11 cellular contexts compared by ENCODE assay signal in the genomic region with DNA sequence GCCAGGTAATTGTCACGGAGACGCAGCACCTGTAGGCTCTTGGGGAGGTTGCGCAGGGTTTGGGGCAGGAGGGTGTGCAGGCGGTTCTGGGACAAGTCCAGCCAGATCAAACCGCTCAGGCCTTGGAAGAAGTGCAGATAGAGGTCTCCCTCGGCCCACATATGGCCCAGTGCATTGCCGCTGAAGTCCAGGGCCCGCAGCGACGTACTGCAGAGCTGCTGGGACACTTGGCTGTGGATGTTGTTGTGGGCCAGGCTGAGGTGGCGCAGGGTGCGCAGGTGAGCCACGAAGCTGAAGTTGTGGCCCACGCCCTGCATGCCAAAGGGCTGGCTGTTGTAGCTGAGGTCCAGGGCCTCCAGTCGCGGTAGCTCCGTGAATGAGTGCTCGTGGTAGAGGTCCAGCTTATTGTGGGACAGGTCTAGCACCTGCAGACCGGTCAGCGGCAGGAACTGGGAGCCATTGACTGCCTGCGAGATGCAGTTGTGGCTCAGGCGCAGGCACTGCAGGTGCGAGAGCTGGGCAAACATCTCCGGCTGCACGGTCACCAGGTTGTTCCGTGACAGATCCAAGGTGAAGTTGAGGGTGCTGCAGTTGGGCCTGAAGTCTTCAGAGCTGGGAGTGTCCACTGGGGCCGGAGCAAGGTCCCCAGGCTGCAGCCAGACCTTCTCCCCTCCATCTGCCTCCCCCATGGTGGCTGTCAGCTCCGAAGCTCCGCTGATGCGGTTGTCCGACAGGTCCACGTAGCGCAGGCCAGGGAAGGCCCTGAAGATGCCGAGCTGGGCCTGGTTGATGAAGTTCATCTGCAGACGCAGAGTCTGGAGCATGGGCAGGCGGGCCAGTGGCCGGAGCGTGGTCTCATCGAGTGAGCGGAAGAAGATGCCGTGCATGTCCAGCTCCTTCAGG. TPM values are rescaled to one million over a fixed set of nuclear protein-coding genes. Genes with fewer than 3 reads are reported as not detected.
DNase-seq lines count a peak whose midpoint lies in the region; ATAC-seq lines count a peak whose summit lies in the region.
"Had no signal": no experiment of that assay in that cellular context is flagged by ENCODE, and none has a peak within 500 bp of the region (broad histone marks: within the 10 kb centered on the region; RNA-seq: fewer than 3 reads in every experiment).

No MANE protein-coding gene starts in this region.

- H3K27me3 ChIP-seq in H7 (ENCODE audit: control insufficient read depth, insufficient read depth, low read length) = no peaks in the 10 kb centered on the region
- no peaks in the 10 kb centered on the region for H3K27me3 ChIP-seq in naive thymus-derived CD4-positive, alpha-beta T cell (ENCODE audit: control insufficient read depth in 2 of 2, insufficient read depth in 2 of 2, low read length in 2 of 2)
- H3K27me3 ChIP-seq: foreskin keratinocyte, right atrium auricular region had no signal

- DNase-seq in H7 (peak; percentile 49), GOT3 (lab: John Stamatoyannopoulos, UW) (no peak)
- no peak for DNase-seq in activated CD4-positive, alpha-beta memory T cell treated with anti-CD3 and anti-CD28 coated beads for 36 hours
- no peak for DNase-seq in naive thymus-derived CD4-positive, alpha-beta T cell
- DNase-seq: aorta, foreskin keratinocyte, NCI-H1092 treated with DMSO at 0.1 percent for 48 hours had no signal

- intact Hi-C loops in activated CD4-positive, alpha-beta memory T cell treated with anti-CD3 and anti-CD28 coated beads for 36 hours (cut with micrococcal nuclease) = loop anchor here (5.0 kb wide), 1 partner anchor 225 kb away; the partner anchor contains the start of gene SEMA3G
- intact Hi-C loops in naive thymus-derived CD4-positive, alpha-beta T cell (cut with micrococcal nuclease) = loop anchor here (1.0 to 10.0 kb wide), 5 partner anchors 17 to 225 kb away; partner anchors contain the start of genes POC1A (in 2 of the 2), SEMA3G (in 1 of the 2) and TWF2 (in 1 of the 2)

- CTCF ChIA-PET in activated CD4-positive, alpha-beta memory T cell treated with anti-CD3 and anti-CD28 coated beads for 36 hours (lab: Charles Lee) = interaction anchor here (0.6 to 12.4 kb wide), 12 partner anchors 9 to 226 kb away, joined by 3 to 271 read pairs (median 8); partner anchors contain the start of genes TWF2 and WDR82
- CTCF ChIA-PET in naive thymus-derived CD4-positive, alpha-beta T cell (lab: Charles Lee) = interaction anchor here (0.6 to 7.5 kb wide), 12 partner anchors 10 to 541 kb away, joined by 3 to 71 read pairs (median 4); no protein-coding TSS in a partner anchor

- ATAC-seq in naive thymus-derived CD4-positive, alpha-beta T cell = no peak
- no peak for ATAC-seq in HG03095 (IDR thresholded peaks at IDR 0.05; ENCODE audit: unreplicated experiment)
- ATAC-seq: foreskin keratinocyte had no signal

- H3K4me1 ChIP-seq in naive thymus-derived CD4-positive, alpha-beta T cell (ENCODE audit: control insufficient read depth in 2 of 2, insufficient read depth in 2 of 2, low read length in 2 of 2) = peaks cover 62 to 86% of the 10 kb centered on the region in 2 donors

- H3K9me3 ChIP-seq in naive thymus-derived CD4-positive, alpha-beta T cell (ENCODE audit: control insufficient read depth in 2 of 3, low read length in 3 of 3) = no peaks in the 10 kb centered on the region
- H3K9me3 ChIP-seq: right atrium auricular region had no signal

- H3K9me3 Mint-ChIP-seq in activated CD4-positive, alpha-beta memory T cell treated with anti-CD3 and anti-CD28 coated beads for 36 hours = no peaks in the 10 kb centered on the region
- no peaks in the 10 kb centered on the region for H3K9me3 Mint-ChIP-seq in naive thymus-derived CD4-positive, alpha-beta T cell

- no peak overlapping the region for H3K4me3 ChIP-seq in H7 (ENCODE audit: insufficient read depth, low read depth, low read length)
- peak overlapping the region; percentile 50 for H3K4me3 ChIP-seq in naive thymus-derived CD4-positive, alpha-beta T cell (ENCODE audit: low read length)
- H3K4me3 ChIP-seq: right atrium auricular region had no signal

- H3K27ac Mint-ChIP-seq in activated CD4-positive, alpha-beta memory T cell treated with anti-CD3 and anti-CD28 coated beads for 36 hours = peak overlapping the region; percentile 86
- peak overlapping the region; percentile 79 to 94 (median 92) for H3K27ac Mint-ChIP-seq in naive thymus-derived CD4-positive, alpha-beta T cell

- POLR2A ChIA-PET in activated CD4-positive, alpha-beta memory T cell treated with anti-CD3 and anti-CD28 coated beads for 36 hours (lab: Charles Lee) = interaction anchor here (0.7 to 1.4 kb wide), 4 partner anchors 17 to 58 kb away, joined by 4 to 5 read pairs (median 4); no protein-coding TSS in a partner anchor
- POLR2A ChIA-PET in naive thymus-derived CD4-positive, alpha-beta T cell (lab: Charles Lee) = interaction anchor here (0.6 to 46.3 kb wide), 14 partner anchors 10 to 827 kb away, joined by 3 to 1418 read pairs (median 7); partner anchors contain the start of genes GLYCTK, PPM1M, TWF2 and WDR82

- H3K4me3 Mint-ChIP-seq in activated CD4-positive, alpha-beta memory T cell treated with anti-CD3 and anti-CD28 coated beads for 36 hours = peak overlapping the region; percentile 71
- H3K4me3 Mint-ChIP-seq in naive thymus-derived CD4-positive, alpha-beta T cell = peak overlapping the region; percentile 76 to 88 (median 84)

- H3K36me3 Mint-ChIP-seq in activated CD4-positive, alpha-beta memory T cell treated with anti-CD3 and anti-CD28 coated beads for 36 hours = no peaks in the 10 kb centered on the region
- H3K36me3 Mint-ChIP-seq in naive thymus-derived CD4-positive, alpha-beta T cell = peaks cover 0 to 9% (median 0%) of the 10 kb centered on the region in 5 donors

- H3K4me1 Mint-ChIP-seq in activated CD4-positive, alpha-beta memory T cell treated with anti-CD3 and anti-CD28 coated beads for 36 hours (ENCODE audit: low read depth) = peaks cover 83% of the 10 kb centered on the region
- H3K4me1 Mint-ChIP-seq in naive thymus-derived CD4-positive, alpha-beta T cell = peaks cover 67 to 93% (median 87%) of the 10 kb centered on the region in 7 donors

- H3K36me3 ChIP-seq in H7 (replicated peaks; ENCODE audit: control insufficient read depth, insufficient read depth, low read length) = no peaks in the 10 kb centered on the region
- peaks cover 0 to 2% (median 0%) of the 10 kb centered on the region in 3 experiments for H3K36me3 ChIP-seq in naive thymus-derived CD4-positive, alpha-beta T cell (ENCODE audit: control insufficient read depth in 2 of 3, insufficient read depth in 3 of 3, low read length in 3 of 3)
- H3K36me3 ChIP-seq: right atrium auricular region had no signal

- peak overlapping the region; percentile 59 for H3K27ac ChIP-seq in naive thymus-derived CD4-positive, alpha-beta T cell (ENCODE audit: low read depth, low read length)
- H3K27ac ChIP-seq: foreskin keratinocyte, right atrium auricular region had no signal

- H3K27me3 Mint-ChIP-seq in activated CD4-positive, alpha-beta memory T cell treated with anti-CD3 and anti-CD28 coated beads for 36 hours = no peaks in the 10 kb centered on the region
- no peaks in the 10 kb centered on the region for H3K27me3 Mint-ChIP-seq in naive thymus-derived CD4-positive, alpha-beta T cell

RNA-seq across cellular contexts. Expression of gene TLR9, which starts 2.9 kb away (rescaled TPM):
- total RNA-seq in H7 (2014; rRNA removed; shearing (Covaris generic)) = not detected in 2 replicates
- total RNA-seq in activated CD4-positive, alpha-beta memory T cell treated with anti-CD3 and anti-CD28 coated beads for 36 hours = under 1 TPM; 0.59 to 0.90 TPM
- total RNA-seq in naive thymus-derived CD4-positive, alpha-beta T cell = 1 to 10 TPM in 3 of 5 experiments, under 1 TPM in 2; 0.27 to 2.5 (median 1.6) TPM
- polyA plus RNA-seq in naive thymus-derived CD4-positive, alpha-beta T cell = under 1 TPM in 1 of 2 donors, not detected in 1; 0.16 TPM
- total RNA-seq: foreskin keratinocyte, H4, right atrium auricular region, subcutaneous adipose tissue had no signal
- polyA plus RNA-seq: aorta, foreskin keratinocyte had no signal

RNA-seq across cellular contexts. Expression of gene TWF2, which starts 16.4 kb away (rescaled TPM):
- 85.8 and 99.0 TPM in 2 replicates for total RNA-seq in H7 (2014; rRNA removed; shearing (Covaris generic))
- 100 to 1,000 TPM; 114 to 118 TPM for total RNA-seq in activated CD4-positive, alpha-beta memory T cell treated with anti-CD3 and anti-CD28 coated beads for 36 hours
- 100 to 1,000 TPM in 1 of 5 experiments, 10 to 100 TPM in 4; 38.7 to 110 (median 63.7) TPM for total RNA-seq in naive thymus-derived CD4-positive, alpha-beta T cell
- polyA plus RNA-seq in naive thymus-derived CD4-positive, alpha-beta T cell = 100 to 1,000 TPM; 104 to 147 TPM

RNA-seq across cellular contexts. Expression of gene PPM1M, which starts 23.0 kb away (rescaled TPM):
- total RNA-seq in H7 (2014; rRNA removed; shearing (Covaris generic)) = 2.9 and 4.5 TPM in 2 replicates
- total RNA-seq in activated CD4-positive, alpha-beta memory T cell treated with anti-CD3 and anti-CD28 coated beads for 36 hours = 100 to 1,000 TPM; 111 TPM
- total RNA-seq in naive thymus-derived CD4-positive, alpha-beta T cell = 10 to 100 TPM; 55.8 to 81.0 (median 74.5) TPM
- polyA plus RNA-seq in naive thymus-derived CD4-positive, alpha-beta T cell = 100 to 1,000 TPM in 1 of 2 donors, 10 to 100 TPM in 1; 68.8 to 135 TPM

RNA-seq across cellular contexts. Expression of gene ALAS1, which starts 24.6 kb away (rescaled TPM):
- 63.8 and 86.9 TPM in 2 replicates for total RNA-seq in H7 (2014; rRNA removed; shearing (Covaris generic))
- 10 to 100 TPM; 64.4 to 64.5 TPM for total RNA-seq in activated CD4-positive, alpha-beta memory T cell treated with anti-CD3 and anti-CD28 coated beads for 36 hours
- total RNA-seq in naive thymus-derived CD4-positive, alpha-beta T cell = 10 to 100 TPM; 12.6 to 74.3 (median 27.4) TPM
- polyA plus RNA-seq in naive thymus-derived CD4-positive, alpha-beta T cell = 10 to 100 TPM; 18.7 to 37.6 TPM

RNA-seq across cellular contexts. Expression of gene WDR82, which starts 55.9 kb away (rescaled TPM):
- total RNA-seq in H7 (2014; rRNA removed; shearing (Covaris generic)) = 60.3 and 63.8 TPM in 2 replicates
- total RNA-seq in activated CD4-positive, alpha-beta memory T cell treated with anti-CD3 and anti-CD28 coated beads for 36 hours = 100 to 1,000 TPM; 110 to 111 TPM
- total RNA-seq in naive thymus-derived CD4-positive, alpha-beta T cell = 100 to 1,000 TPM; 112 to 161 (median 135) TPM
- polyA plus RNA-seq in naive thymus-derived CD4-positive, alpha-beta T cell = 100 to 1,000 TPM; 127 to 181 TPM

Comparison
In these comparisons a context has a peak if more than half of its experiments do, and no peak if none do; other contexts are left out.
1. RNA of gene PPM1M, which starts 23.0 kb away (total RNA-seq): 111 TPM in activated CD4-positive, alpha-beta memory T cell treated with anti-CD3 and anti-CD28 coated beads for 36 hours and 55.8 to 81.0 TPM in naive thymus-derived CD4-positive, alpha-beta T cell; 2.9 to 4.5 TPM in H7; every median in the first group is over 10 times any median in the second.